Comparison of ENCODE assay signal across 1 cellular context in genomic region chr1:58839871-58840835, GRCh38.
TF ChIP-seq lines count a peak whose summit lies in the region.

No MANE protein-coding gene starts in this region.

TF ChIP-seq in IMR-90, 13 proteins besides CTCF, POLR2A, EP300 and RAD21 (continued from another document):
- TF ChIP-seq, protein P1, sequence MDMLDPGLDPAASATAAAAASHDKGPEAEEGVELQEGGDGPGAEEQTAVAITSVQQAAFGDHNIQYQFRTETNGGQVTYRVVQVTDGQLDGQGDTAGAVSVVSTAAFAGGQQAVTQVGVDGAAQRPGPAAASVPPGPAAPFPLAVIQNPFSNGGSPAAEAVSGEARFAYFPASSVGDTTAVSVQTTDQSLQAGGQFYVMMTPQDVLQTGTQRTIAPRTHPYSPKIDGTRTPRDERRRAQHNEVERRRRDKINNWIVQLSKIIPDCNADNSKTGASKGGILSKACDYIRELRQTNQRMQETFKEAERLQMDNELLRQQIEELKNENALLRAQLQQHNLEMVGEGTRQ (IDR thresholded peaks at IDR 0.05; ENCODE audit: low read depth, low read length), result no peak
- TF ChIP-seq MAZ (IDR thresholded peaks at IDR 0.05; ENCODE audit: borderline replicate concordance, low read depth, low read length) (no peak), RFX5 (IDR thresholded peaks at IDR 0.05; ENCODE audit: low read depth, low read length) (no peak), CHD1 (IDR thresholded peaks at IDR 0.05; ENCODE audit: low read depth, low read length) (no peak)
